7 cellular contexts compared by ENCODE assay signal in the genomic region with DNA sequence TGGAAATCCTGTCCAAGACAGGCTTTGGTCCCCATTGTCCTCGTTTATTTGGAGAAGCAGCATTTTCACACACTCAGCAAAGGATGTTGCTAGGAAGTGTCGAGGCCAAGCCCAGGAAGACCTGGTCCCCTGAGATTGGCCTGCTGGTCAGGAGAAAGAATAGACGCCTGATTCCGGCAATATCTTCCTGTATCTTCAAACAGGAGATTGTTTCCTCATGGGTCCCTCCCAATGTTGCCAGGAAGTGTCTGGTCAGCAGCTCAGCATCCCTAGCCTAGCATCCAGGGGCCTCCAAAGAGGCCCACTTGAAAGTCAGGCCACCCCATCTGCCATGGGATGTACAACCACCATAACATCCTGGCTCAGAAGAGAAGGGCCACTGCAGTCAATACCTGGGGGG. TPM values are rescaled to one million over a fixed set of nuclear protein-coding genes. Genes with fewer than 3 reads are reported as not detected.
"Had no signal": no experiment of that assay in that cellular context is flagged by ENCODE, and none has a peak within 500 bp of the region (broad histone marks: within the 10 kb centered on the region; RNA-seq: fewer than 3 reads in every experiment).

No MANE protein-coding gene starts in this region.

RNA-seq across cellular contexts. Expression of gene HSFX4, which starts 2.0 kb away (rescaled TPM):
- total RNA-seq: GM23338, H4, H7, HepG2, HFFc6, HT1080 had no signal
- polyA plus RNA-seq: GM23338, HepG2, IgD-negative memory B cell had no signal

RNA-seq across cellular contexts. Expression of gene MAGEA8, which starts 50.4 kb away (rescaled TPM):
- total RNA-seq: GM23338, H4, H7, HepG2, HFFc6, HT1080 had no signal
- polyA plus RNA-seq: GM23338, HepG2, IgD-negative memory B cell had no signal
